Comparison of ENCODE assay signal across 22 cellular contexts in genomic region chr4:7430368-7430964, GRCh38. TPM values are rescaled to one million over a fixed set of nuclear protein-coding genes. Genes with fewer than 3 reads are reported as not detected.
DNase-seq lines count a peak whose midpoint lies in the region; ATAC-seq and TF ChIP-seq lines count a peak whose summit lies in the region.
"Had no signal": no experiment of that assay in that cellular context is flagged by ENCODE, and none has a peak within 500 bp of the region (broad histone marks: within the 10 kb centered on the region; RNA-seq: fewer than 3 reads in every experiment).

No MANE protein-coding gene starts in this region.

- H3K27me3 ChIP-seq in RWPE2 (ENCODE audit: insufficient read depth, poor library complexity, severe bottlenecking) (no peaks in the 10 kb centered on the region), testis (no peaks in the 10 kb centered on the region)
- H3K27me3 ChIP-seq: heart left ventricle, vagina had no signal

- H3K36me3 ChIP-seq in RWPE2 (ENCODE audit: low read depth) (no peaks in the 10 kb centered on the region), testis (ENCODE audit: low read depth, missing control alignments) (no peaks in the 10 kb centered on the region)
- H3K36me3 ChIP-seq: heart left ventricle, prostate gland, vagina had no signal

- no peaks in the 10 kb centered on the region for H3K9me3 Mint-ChIP-seq in activated T-helper 1 cell treated with anti-CD3 and anti-CD28 coated beads, Interleukin-12 subunit alpha, Interleukin-12 subunit beta, Interleukin-2, Interleukin-4 antibody, amounts not matched to agents 30 ng/mL and 10 ng/mL and 1 ng/mL, durations not matched to agents 14 hours and 24 hours and 36 hours
- H3K9me3 Mint-ChIP-seq: CD4-positive, CD25-positive, alpha-beta regulatory T cell had no signal

- H3K4me3 ChIP-seq in RWPE2 (ENCODE audit: severe bottlenecking) (no peak overlapping the region), testis (no peak overlapping the region)
- H3K4me3 ChIP-seq: heart left ventricle, prostate gland, vagina had no signal

- ATAC-seq in RWPE2 (ENCODE audit: low read depth) = peak; percentile 82
- ATAC-seq: heart left ventricle had no signal

- no peak for TF ChIP-seq CTCF in RWPE2 (IDR thresholded peaks at IDR 0.05; ENCODE audit: poor library complexity, severe bottlenecking)
- TF ChIP-seq CTCF in testis (IDR thresholded peaks at IDR 0.05) = no peak

- H3K4me1 ChIP-seq in RWPE2 (ENCODE audit: insufficient read depth, poor library complexity, severe bottlenecking) (peaks cover 32% of the 10 kb centered on the region), testis (peaks cover 18% of the 10 kb centered on the region)
- H3K4me1 ChIP-seq: prostate gland, vagina had no signal

- no peaks in the 10 kb centered on the region for H3K27me3 Mint-ChIP-seq in activated T-helper 1 cell treated with anti-CD3 and anti-CD28 coated beads, Interleukin-12 subunit alpha, Interleukin-12 subunit beta, Interleukin-2, Interleukin-4 antibody, amounts not matched to agents 30 ng/mL and 10 ng/mL and 1 ng/mL, durations not matched to agents 14 hours and 24 hours and 36 hours (ENCODE audit: insufficient read depth)
- H3K27me3 Mint-ChIP-seq: CD4-positive, CD25-positive, alpha-beta regulatory T cell had no signal

- no peaks in the 10 kb centered on the region for H3K36me3 Mint-ChIP-seq in activated T-helper 1 cell treated with anti-CD3 and anti-CD28 coated beads, Interleukin-12 subunit alpha, Interleukin-12 subunit beta, Interleukin-2, Interleukin-4 antibody, amounts not matched to agents 30 ng/mL and 10 ng/mL and 1 ng/mL, durations not matched to agents 14 hours and 24 hours and 36 hours (ENCODE audit: low read depth)
- H3K36me3 Mint-ChIP-seq: CD4-positive, CD25-positive, alpha-beta regulatory T cell had no signal

- 76 to 87% methylated on average over 13 to 15 of the region's 16 CpGs for WGBS in testis, 2 donors

- intact Hi-C loops in testis (cut with DNase I; ENCODE audit: low total_unique reads) = no loop called here
- intact Hi-C loops in activated T-helper 1 cell treated with anti-CD3 and anti-CD28 coated beads, Interleukin-12 subunit alpha, Interleukin-12 subunit beta, Interleukin-2, Interleukin-4 antibody, amounts not matched to agents 30 ng/mL and 10 ng/mL and 1 ng/mL, durations not matched to agents 14 hours and 24 hours and 36 hours (cut with micrococcal nuclease) = no loop called here

- no peaks in the 10 kb centered on the region for H3K4me1 Mint-ChIP-seq in activated T-helper 1 cell treated with anti-CD3 and anti-CD28 coated beads, Interleukin-12 subunit alpha, Interleukin-12 subunit beta, Interleukin-2, Interleukin-4 antibody, amounts not matched to agents 30 ng/mL and 10 ng/mL and 1 ng/mL, durations not matched to agents 14 hours and 24 hours and 36 hours (ENCODE audit: low read depth)
- H3K4me1 Mint-ChIP-seq: CD4-positive, CD25-positive, alpha-beta regulatory T cell had no signal

- no peak for TF ChIP-seq POLR2A in testis (IDR thresholded peaks at IDR 0.05)

- H3K27ac ChIP-seq in RWPE2 (ENCODE audit: poor library complexity, severe bottlenecking) (peak overlapping the region; percentile 41), testis (no peak overlapping the region)
- H3K27ac ChIP-seq: heart left ventricle, prostate gland, vagina had no signal

- H3K4me3 Mint-ChIP-seq in activated T-helper 1 cell treated with anti-CD3 and anti-CD28 coated beads, Interleukin-12 subunit alpha, Interleukin-12 subunit beta, Interleukin-2, Interleukin-4 antibody, amounts not matched to agents 30 ng/mL and 10 ng/mL and 1 ng/mL, durations not matched to agents 14 hours and 24 hours and 36 hours = no peak overlapping the region
- H3K4me3 Mint-ChIP-seq: CD4-positive, CD25-positive, alpha-beta regulatory T cell had no signal

- no peak overlapping the region for H3K27ac Mint-ChIP-seq in activated T-helper 1 cell treated with anti-CD3 and anti-CD28 coated beads, Interleukin-12 subunit alpha, Interleukin-12 subunit beta, Interleukin-2, Interleukin-4 antibody, amounts not matched to agents 30 ng/mL and 10 ng/mL and 1 ng/mL, durations not matched to agents 14 hours and 24 hours and 36 hours
- H3K27ac Mint-ChIP-seq: CD4-positive, CD25-positive, alpha-beta regulatory T cell had no signal

- H3K9me3 ChIP-seq in RWPE2 (ENCODE audit: severe bottlenecking) (no peaks in the 10 kb centered on the region), testis (no peaks in the 10 kb centered on the region)
- H3K9me3 ChIP-seq: heart left ventricle, prostate gland, vagina had no signal

- DNase-seq in activated naive CD4-positive, alpha-beta T cell treated with anti-CD3 and anti-CD28 coated beads, Interleukin-2, amount 50 U/mL, for 16 hours = peak; percentile 6
- DNase-seq in activated naive CD4-positive, alpha-beta T cell (lab: John Stamatoyannopoulos, UW) = no peak
- DNase-seq in RWPE2 (ENCODE audit: low spot score) (peak; percentile 83), kidney tubule cell (ENCODE audit: low spot score) (peak; percentile 20), testis (peak; percentile 12), superior temporal gyrus (ENCODE audit: extremely low spot score) (no peak)
- no peak for DNase-seq in activated T-helper 1 cell treated with anti-CD3 and anti-CD28 coated beads, Interleukin-12 subunit alpha, Interleukin-12 subunit beta, Interleukin-2, Interleukin-4 antibody, amounts not matched to agents 30 ng/mL and 10 ng/mL and 1 ng/mL, durations not matched to agents 14 hours and 24 hours and 36 hours (ENCODE audit: low spot score)
- DNase-seq in activated T-cell treated with anti-CD3 and anti-CD28 coated beads, Interleukin-2, amount 50 U/mL, for 48 hours = no peak
- DNase-seq: ACHN; activated CD4-positive, alpha-beta T cell treated with anti-CD3 and anti-CD28 coated beads, Interleukin-2, amount 50 U/mL, for 1 hour; CD4-positive, CD25-positive, alpha-beta regulatory T cell; central memory CD4-positive, alpha-beta T cell; effector CD4-positive, alpha-beta T cell; NCI-H1417 treated with DMSO at 0.1 percent for 48 hours; stimulated activated CD4-positive, alpha-beta T cell treated with anti-CD3 and anti-CD28 coated beads, Interleukin-12 subunit alpha, Interleukin-12 subunit beta, amount 100 ng/mL, for 4 hours; stimulated activated naive CD4-positive, alpha-beta T cell; T-helper 9 cell had no signal

RNA-seq across cellular contexts. Expression of gene PSAPL1, which starts 4.3 kb away (rescaled TPM):
- 10 to 100 TPM; 17.5 to 19.0 TPM for total RNA-seq in testis
- 11.0 TPM for polyA plus RNA-seq in testis (ENCODE audit: insufficient read depth, low read depth, low replicate concordance)
- not detected in 2 replicates for total RNA-seq in activated T-helper 1 cell treated with anti-CD3 and anti-CD28 coated beads, Interleukin-12 subunit alpha, Interleukin-12 subunit beta, Interleukin-2, Interleukin-4 antibody, amounts not matched to agents 30 ng/mL and 10 ng/mL and 1 ng/mL, durations not matched to agents 14 hours and 24 hours and 36 hours
- total RNA-seq: CD4-positive, CD25-positive, alpha-beta regulatory T cell; Daoy; fibroblast of lung; vagina had no signal
- polyA plus RNA-seq: CD4-positive, CD25-positive, alpha-beta regulatory T cell; fibroblast of lung; heart left ventricle had no signal

Comparison
In these comparisons a context has a peak if more than half of its experiments do, and no peak if none do; other contexts are left out.
1. DNase-seq: peak in activated naive CD4-positive, alpha-beta T cell treated with anti-CD3 and anti-CD28 coated beads, Interleukin-2, amount 50 U/mL, for 16 hours (single experiment), RWPE2 (single experiment), kidney tubule cell (single experiment) and testis (single experiment); none in activated naive CD4-positive, alpha-beta T cell (0 of 4), activated T-helper 1 cell treated with anti-CD3 and anti-CD28 coated beads, Interleukin-12 subunit alpha, Interleukin-12 subunit beta, Interleukin-2, Interleukin-4 antibody, amounts not matched to agents 30 ng/mL and 10 ng/mL and 1 ng/mL, durations not matched to agents 14 hours and 24 hours and 36 hours (single experiment), superior temporal gyrus (single experiment) and activated T-cell treated with anti-CD3 and anti-CD28 coated beads, Interleukin-2, amount 50 U/mL, for 48 hours (0 of 2).
2. RNA of gene PSAPL1, which starts 4.3 kb away (total RNA-seq): 17.5 to 19.0 TPM in testis; not detected in activated T-helper 1 cell treated with anti-CD3 and anti-CD28 coated beads, Interleukin-12 subunit alpha, Interleukin-12 subunit beta, Interleukin-2, Interleukin-4 antibody, amounts not matched to agents 30 ng/mL and 10 ng/mL and 1 ng/mL, durations not matched to agents 14 hours and 24 hours and 36 hours; every median in the first group is over 10 times any median in the second.